In the genomic region with DNA sequence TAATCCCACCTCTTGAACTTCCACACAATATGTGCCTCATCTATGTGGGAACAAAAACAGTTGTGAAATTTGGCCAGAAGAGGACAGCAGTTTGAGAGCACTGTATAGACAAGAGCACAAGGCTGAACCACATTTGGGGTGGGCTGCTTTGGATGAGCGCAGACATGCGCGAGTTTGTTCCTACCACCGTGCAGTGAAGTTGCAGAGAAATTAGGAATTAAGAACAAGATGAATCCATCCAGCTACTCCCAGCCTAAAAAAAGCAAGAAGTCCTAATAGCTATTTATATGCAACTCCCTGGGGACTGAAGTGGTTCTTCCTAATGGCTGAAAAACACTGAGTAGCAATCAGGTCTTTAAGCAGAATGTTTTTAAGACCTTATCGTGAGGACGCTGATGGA, we compare ENCODE assay signal across 8 cellular contexts.
A peak's percentile ranks its signal among the peaks of the same experiment; 100 is the strongest.
DNase-seq lines count a peak whose midpoint lies in the region; TF ChIP-seq lines count a peak whose summit lies in the region.

No MANE protein-coding gene starts in this region.

- H3K4me2 ChIP-seq in DOHH2 (ENCODE audit: low read length): peak overlapping the region; percentile 60

- H3K9me3 Mint-ChIP-seq in nephron progenitor cell: peaks cover 43% of the 10 kb centered on the region

- H3F3A ChIP-seq in DOHH2 (ENCODE audit: control insufficient read depth, insufficient read depth): no peaks in the 10 kb centered on the region

- H3K36me3 ChIP-seq in DOHH2 (ENCODE audit: control insufficient read depth, low read length): no peaks in the 10 kb centered on the region

- H3K27ac ChIP-seq in DOHH2 (ENCODE audit: low read depth, low read length): no peak overlapping the region

- H3K4me3 Mint-ChIP-seq in nephron progenitor cell: peak overlapping the region; percentile 28

- no peaks in the 10 kb centered on the region for H4K20me1 ChIP-seq in DOHH2 (ENCODE audit: control insufficient read depth, insufficient read depth, low read depth, low read length)

- DNase-seq in NAMALWA (ENCODE audit: low spot score) (peak; percentile 40), choroid plexus epithelial cell (ENCODE audit: low read depth) (peak; percentile 30), nephron progenitor cell (no peak), NCI-H345 (lab: John Stamatoyannopoulos, UW) (no peak), T-helper 9 cell (no peak), NCI-H226 (no peak), NCI-H2081 (lab: John Stamatoyannopoulos, UW) (no peak)

- H3K4me1 Mint-ChIP-seq in nephron progenitor cell: peaks cover 9% of the 10 kb centered on the region

- TF ChIP-seq CTCF in DOHH2 (IDR thresholded peaks at IDR 0.05; ENCODE audit: low read depth, low read length, poor library complexity, severe bottlenecking) (no peak), choroid plexus epithelial cell (conservative IDR thresholded peaks at IDR 0.05; ENCODE audit: low read depth, low read length) (peak; percentile 5), nephron progenitor cell (IDR thresholded peaks at IDR 0.05) (no peak)

- no peaks in the 10 kb centered on the region for H3K9me3 ChIP-seq in DOHH2 (ENCODE audit: control insufficient read depth, insufficient read depth, low read length)

- no peaks in the 10 kb centered on the region for H3K9me2 ChIP-seq in DOHH2 (replicated peaks; ENCODE audit: control insufficient read depth, low read length)

- no peaks in the 10 kb centered on the region for H3K36me3 Mint-ChIP-seq in nephron progenitor cell (ENCODE audit: low read depth)

- H3K79me2 ChIP-seq in DOHH2 (ENCODE audit: control insufficient read depth, low read length): no peaks in the 10 kb centered on the region; the same call in 1 of the 2 replicates

- H3K27ac Mint-ChIP-seq in nephron progenitor cell: no peak overlapping the region

- H3K4me3 ChIP-seq in DOHH2 (ENCODE audit: low read length) (peak overlapping the region; percentile 84), choroid plexus epithelial cell (ENCODE audit: low read depth, low read length) (peak overlapping the region; percentile 64)

- H3K27me3 Mint-ChIP-seq in nephron progenitor cell (ENCODE audit: low read depth, poor library complexity): peaks cover 60% of the 10 kb centered on the region

- no peaks in the 10 kb centered on the region for H3K27me3 ChIP-seq in DOHH2 (ENCODE audit: control insufficient read depth, low read length)

- H3K4me1 ChIP-seq in DOHH2 (ENCODE audit: control insufficient read depth, low read length): peaks cover 50% of the 10 kb centered on the region

Comparison
In these comparisons a context has a peak if more than half of its experiments do, and no peak if none do; other contexts are left out.
1. DNase-seq: peak in NAMALWA (single experiment) and choroid plexus epithelial cell (single experiment); none in nephron progenitor cell (single experiment), NCI-H345 (single experiment), T-helper 9 cell (single experiment), NCI-H226 (single experiment) and NCI-H2081 (0 of 2).